8 cellular contexts compared by ENCODE assay signal in the genomic region with DNA sequence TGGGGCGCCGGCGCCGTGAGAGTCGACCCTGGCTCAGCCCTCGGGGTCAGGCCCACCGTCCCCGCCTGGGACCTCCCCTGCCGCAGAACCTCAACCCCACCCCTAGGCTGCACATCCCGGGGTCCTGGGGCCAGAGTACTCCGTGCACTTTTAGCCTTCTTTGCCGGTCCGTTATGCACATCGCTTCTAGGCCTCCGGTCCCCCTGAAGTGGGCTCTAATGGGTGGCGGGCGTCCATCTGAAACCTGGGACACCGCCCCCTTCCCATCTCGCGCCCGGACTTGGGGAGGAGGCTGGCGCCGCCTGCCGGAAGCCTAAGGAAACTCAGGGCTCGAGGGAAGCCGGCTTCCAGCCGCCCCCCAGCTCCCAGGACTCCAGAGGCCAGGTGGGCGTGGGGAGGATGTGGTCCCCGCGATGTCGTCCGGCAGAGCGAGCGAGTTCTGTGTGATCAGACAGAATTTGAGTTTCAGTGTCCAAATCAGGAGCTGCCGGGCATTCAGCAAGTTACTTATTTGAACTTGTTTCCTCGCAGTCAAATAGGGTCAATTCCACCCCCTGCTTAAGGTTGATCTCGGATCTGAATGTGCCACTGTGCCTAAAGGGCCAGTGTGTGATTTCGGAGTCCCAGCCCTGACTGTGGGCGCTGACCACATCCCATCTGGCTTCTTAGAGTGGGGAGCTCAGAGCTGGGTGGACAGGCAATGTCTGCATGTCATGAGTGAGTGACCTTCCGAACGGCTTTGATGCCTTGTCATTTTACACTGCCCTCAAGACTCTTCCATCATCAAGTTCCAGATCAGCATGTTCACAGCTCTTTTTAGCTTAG. TPM values are rescaled to one million over a fixed set of nuclear protein-coding genes. Genes with fewer than 3 reads are reported as not detected.
DNase-seq lines count a peak whose midpoint lies in the region; ATAC-seq, FAIRE-seq and TF ChIP-seq lines count a peak whose summit lies in the region.

No MANE protein-coding gene starts in this region.

- no peak overlapping the region for H3K9ac ChIP-seq in astrocyte (ENCODE audit: low read length)
- no peak overlapping the region for H3K9ac ChIP-seq in iPS-20b (ENCODE audit: low read depth, low read length)

- ATAC-seq in esophagus mucosa, result no peak

- no peaks in the 10 kb centered on the region for H4K20me1 ChIP-seq in PC-9 (ENCODE audit: insufficient read depth)
- peaks cover 3% of the 10 kb centered on the region for H4K20me1 ChIP-seq in astrocyte (ENCODE audit: insufficient read depth, low read length)

- no peaks in the 10 kb centered on the region for H3K9me3 Mint-ChIP-seq in astrocyte (ENCODE audit: unreplicated experiment)

- CTCF ChIA-PET in PC-9 (lab: Charles Lee), result interaction anchor here (0.6 to 0.8 kb wide), 3 partner anchors 38 to 245 kb away, joined by 3 to 6 read pairs (median 4); no protein-coding TSS in a partner anchor

- no peak overlapping the region for H3K27ac Mint-ChIP-seq in astrocyte (ENCODE audit: unreplicated experiment)

- H3K27me3 ChIP-seq in PC-9 (ENCODE audit: insufficient read depth, low read depth), result peaks cover 43% of the 10 kb centered on the region
- H3K27me3 ChIP-seq in astrocyte (ENCODE audit: insufficient read depth, low read length), result peaks cover 64% of the 10 kb centered on the region
- H3K27me3 ChIP-seq in iPS-20b (ENCODE audit: insufficient read depth, low read length), result peaks cover 83% of the 10 kb centered on the region

- in situ Hi-C loops in GM13977 (cut with MboI; ENCODE audit: low pct_unique_long_range_greater_than_20kb, low sequenced_read_pairs, unreplicated experiment), result no loop called here

- POLR2A ChIA-PET in PC-9 (lab: Charles Lee; ENCODE audit: unreplicated experiment), result no interaction called here

- H3K4me2 ChIP-seq in PC-9, result peak overlapping the region; percentile 83
- peak overlapping the region; percentile 73 for H3K4me2 ChIP-seq in astrocyte (ENCODE audit: low read length)

- H3K4me3 Mint-ChIP-seq in astrocyte (ENCODE audit: unreplicated experiment), result peak overlapping the region; percentile 45

- H3K27me3 Mint-ChIP-seq in astrocyte (ENCODE audit: low read depth, unreplicated experiment), result peaks cover 75% of the 10 kb centered on the region

- no peaks in the 10 kb centered on the region for H3K36me3 Mint-ChIP-seq in astrocyte (ENCODE audit: low read depth, unreplicated experiment)

- H3K36me3 ChIP-seq in PC-9 (ENCODE audit: low read depth), result no peaks in the 10 kb centered on the region
- no peaks in the 10 kb centered on the region for H3K36me3 ChIP-seq in astrocyte (ENCODE audit: insufficient read depth, low read length)
- H3K36me3 ChIP-seq in iPS-20b (ENCODE audit: insufficient read depth, low read depth, low read length), result no peaks in the 10 kb centered on the region

- H3K4me3 ChIP-seq in AG10803 (ENCODE audit: low read length), result peak overlapping the region; percentile 35
- peak overlapping the region; percentile 51; the same call in 1 of the 2 replicates for H3K4me3 ChIP-seq in PC-9
- H3K4me3 ChIP-seq in astrocyte (ENCODE audit: insufficient read depth, low read depth, low read length), result peak overlapping the region; percentile 23
- H3K4me3 ChIP-seq in iPS-20b (ENCODE audit: low read length), result peak overlapping the region; percentile 64

- FAIRE-seq in astrocyte (lab: Jason Lieb, UNC), result no peak

- peaks cover 7% of the 10 kb centered on the region; the same call in 1 of the 2 replicates for H3F3A ChIP-seq in PC-9 (ENCODE audit: insufficient read depth, low read depth)

- H3K27ac ChIP-seq in PC-9, result no peak overlapping the region
- H3K27ac ChIP-seq in astrocyte (ENCODE audit: low read depth, low read length), result no peak overlapping the region
- H3K27ac ChIP-seq in iPS-20b (ENCODE audit: low read length), result no peak overlapping the region

- no peaks in the 10 kb centered on the region for H3K79me2 ChIP-seq in PC-9 (ENCODE audit: low read depth)
- no peaks in the 10 kb centered on the region for H3K79me2 ChIP-seq in astrocyte (ENCODE audit: insufficient read depth, low read length)

- intact Hi-C loops in PC-9 (cut with micrococcal nuclease; ENCODE audit: unreplicated experiment), result loop anchor here (10.0 kb wide), 1 partner anchor 562 kb away; no protein-coding TSS in a partner anchor

- H3K9me3 ChIP-seq in PC-9 (ENCODE audit: insufficient read depth, low read depth) (no peaks in the 10 kb centered on the region), astrocyte (ENCODE audit: insufficient read depth, low read depth, low read length) (no peaks in the 10 kb centered on the region), iPS-20b (ENCODE audit: insufficient read depth, low read depth, low read length) (no peaks in the 10 kb centered on the region)

- peak; percentile 18 for DNase-seq in AG10803 (ENCODE audit: low read depth)
- DNase-seq in GM13977 (ENCODE audit: low spot score), result no peak
- DNase-seq in PC-9, result peak in 1 of 2 experiments; percentile 42
- no peak for DNase-seq in astrocyte (ENCODE audit: low read depth)
- DNase-seq in stimulated activated CD4-positive, alpha-beta T cell treated with anti-CD3 and anti-CD28 coated beads, Interleukin-2, amount 100 ng/mL, for 48 hours, result peak; percentile 41 to 45
- DNase-seq in epidermal melanocyte (ENCODE audit: insufficient read length, low spot score), result no peak

- BruUV-seq in PC-9 (replicated peaks; lab: Mats Ljungman, UMichigan), result no TSS peak

- H2AFZ ChIP-seq in PC-9 (0 out of 2 replicates have a peak overlapping the region, but pooled peaks have one; percentile 73), astrocyte (ENCODE audit: low read depth, low read length) (peak overlapping the region; percentile 4)

- H3K4me1 Mint-ChIP-seq in astrocyte (ENCODE audit: low read depth, unreplicated experiment), result peaks cover 4% of the 10 kb centered on the region

- H3K9me2 ChIP-seq in PC-9 (ENCODE audit: insufficient read depth), result no peaks in the 10 kb centered on the region

- peak; percentile 60 for TF ChIP-seq CTCF in AG10803 (conservative IDR thresholded peaks at IDR 0.05; ENCODE audit: low read length)
- TF ChIP-seq CTCF in GM13977 (IDR thresholded peaks at IDR 0.05; ENCODE audit: extremely low read depth, insufficient read depth, missing control alignments), result peak; percentile 71
- peak; percentile 82 for TF ChIP-seq CTCF in PC-9 (conservative IDR thresholded peaks at IDR 0.05)
- TF ChIP-seq CTCF in astrocyte (IDR thresholded peaks at IDR 0.05; ENCODE audit: insufficient read depth, low read depth, low read length), result peak; percentile 33

- peaks cover 7% of the 10 kb centered on the region for H3K4me1 ChIP-seq in PC-9 (replicated peaks; ENCODE audit: insufficient read depth)
- peaks cover 15% of the 10 kb centered on the region for H3K4me1 ChIP-seq in astrocyte (ENCODE audit: insufficient read depth, low read length)
- H3K4me1 ChIP-seq in iPS-20b (ENCODE audit: insufficient read depth, low read length), result peaks cover 10% of the 10 kb centered on the region; the same call in 1 of the 2 replicates

RNA-seq across cellular contexts. Expression of a gene that starts 47.6 kb away (rescaled TPM):
- total RNA-seq in PC-9 (2021), result not detected in 2 replicates
- total RNA-seq in astrocyte, result 10.6 and 10.9 TPM in 2 replicates
- 2.0 TPM for total RNA-seq in esophagus mucosa

Comparison
In these comparisons a context has a peak if more than half of its experiments do, and no peak if none do; other contexts are left out.
1. DNase-seq: peak in AG10803 (single experiment) and stimulated activated CD4-positive, alpha-beta T cell treated with anti-CD3 and anti-CD28 coated beads, Interleukin-2, amount 100 ng/mL, for 48 hours (2 of 2); none in GM13977 (single experiment), astrocyte (single experiment) and epidermal melanocyte (single experiment).
2. Peak in every context shown above with its lines, with median percentiles within 50 percentile points of each other: H3K4me3 ChIP-seq and CTCF ChIP-seq.